Comparison of ENCODE assay signal across 16 cellular contexts in the genomic region with DNA sequence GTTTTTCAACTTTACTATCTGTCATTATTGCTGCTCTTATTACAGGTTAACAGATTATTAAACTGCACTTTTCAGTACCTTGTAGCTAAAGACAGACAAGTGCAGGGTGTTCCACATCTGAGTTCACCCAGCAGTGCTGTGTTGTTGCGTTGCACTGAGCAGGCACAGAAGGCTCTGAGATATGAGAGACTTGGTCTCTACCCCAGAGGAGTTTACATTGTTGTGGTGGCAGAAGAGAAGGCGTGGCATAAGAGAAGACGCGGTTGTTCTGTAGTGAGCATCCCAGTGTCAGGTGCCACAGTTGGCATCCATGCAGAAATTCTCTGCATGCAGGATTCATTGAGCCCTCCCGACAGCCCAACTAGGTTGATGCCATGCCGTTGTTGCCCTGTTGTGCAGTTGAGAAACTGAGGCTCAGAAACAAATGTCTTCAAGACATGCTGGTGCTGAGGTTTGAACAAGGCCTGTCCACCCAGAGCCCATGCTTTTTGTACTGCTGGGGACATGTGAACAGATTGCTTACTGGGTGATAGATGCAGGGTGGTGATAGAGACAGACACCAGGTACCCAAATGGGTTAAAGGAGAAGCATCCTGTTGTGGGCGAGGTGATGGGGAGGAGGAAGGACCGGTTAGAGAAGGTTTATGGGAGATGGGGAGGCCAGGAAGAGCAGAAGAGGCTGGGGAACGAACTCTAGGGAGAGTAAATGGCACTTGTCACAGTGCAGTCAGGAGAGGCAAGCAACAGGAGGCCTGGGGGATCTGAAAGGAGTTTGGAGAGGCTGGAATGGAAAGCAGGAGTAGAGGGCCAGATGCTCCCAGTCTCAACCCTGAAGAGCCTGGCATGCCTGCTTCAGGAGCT. TPM values are rescaled to one million over a fixed set of nuclear protein-coding genes. Genes with fewer than 3 reads are reported as not detected.
DNase-seq lines count a peak whose midpoint lies in the region; ATAC-seq and TF ChIP-seq lines count a peak whose summit lies in the region.
"Had no signal": no experiment of that assay in that cellular context is flagged by ENCODE, and none has a peak within 500 bp of the region (broad histone marks: within the 10 kb centered on the region; RNA-seq: fewer than 3 reads in every experiment).

No MANE protein-coding gene starts in this region.

- no peaks in the 10 kb centered on the region for H3K9me2 ChIP-seq in Loucy (replicated peaks; ENCODE audit: low read depth, low read length)

- peaks cover 0 to 3% (median 0%) of the 10 kb centered on the region in 5 experiments for H3K9me3 Mint-ChIP-seq in brain
- no peaks in the 10 kb centered on the region for H3K9me3 Mint-ChIP-seq in mesothelial cell of epicardium
- H3K9me3 Mint-ChIP-seq: CD4-positive, alpha-beta T cell; stimulated activated naive CD8-positive, alpha-beta T cell treated with anti-CD3 and anti-CD28 coated beads, Interleukin-15, Interleukin-2, amounts not matched to agents 100 ng/mL and 50 ng/mL, for 24 hours had no signal

- TF ChIP-seq CTCF in Loucy (conservative IDR thresholded peaks at IDR 0.05; ENCODE audit: low read length) (no peak), brain (conservative IDR thresholded peaks at IDR 0.05) (no peak), mesothelial cell of epicardium (IDR thresholded peaks at IDR 0.05; ENCODE audit: unreplicated experiment) (no peak)

- H3K27me3 Mint-ChIP-seq in brain = no peaks in the 10 kb centered on the region
- H3K27me3 Mint-ChIP-seq in mesothelial cell of epicardium (ENCODE audit: low read depth) = no peaks in the 10 kb centered on the region
- H3K27me3 Mint-ChIP-seq: CD4-positive, alpha-beta T cell; stimulated activated naive CD8-positive, alpha-beta T cell treated with anti-CD3 and anti-CD28 coated beads, Interleukin-15, Interleukin-2, amounts not matched to agents 100 ng/mL and 50 ng/mL, for 24 hours had no signal

- H3K4me3 Mint-ChIP-seq in brain (peak overlapping the region in 2 of 5 experiments; percentile 3 to 41), mesothelial cell of epicardium (no peak overlapping the region)
- H3K4me3 Mint-ChIP-seq: CD4-positive, alpha-beta T cell; stimulated activated naive CD8-positive, alpha-beta T cell treated with anti-CD3 and anti-CD28 coated beads, Interleukin-15, Interleukin-2, amounts not matched to agents 100 ng/mL and 50 ng/mL, for 24 hours had no signal

- ATAC-seq in HG03457 (IDR thresholded peaks at IDR 0.05; ENCODE audit: unreplicated experiment) = no peak
- ATAC-seq: left lobe of liver, PC-3 had no signal

- no peak for DNase-seq in mesothelial cell of epicardium (ENCODE audit: low spot score in 2 of 2, unreplicated experiment in 2 of 2)
- no peak for DNase-seq in GDM1 (lab: John Stamatoyannopoulos, UW)
- DNase-seq in NCI-H748 treated with DMSO at 0.1 percent for 48 hours (lab: John Stamatoyannopoulos, UW) = no peak
- DNase-seq: activated naive CD4-positive, alpha-beta T cell treated with anti-CD3 and anti-CD28 coated beads, Interleukin-2, amount 50 U/mL, for 16 hours; CD4-positive, alpha-beta T cell; PC-3; stimulated activated CD4-positive, alpha-beta T cell treated with anti-CD3 and anti-CD28 coated beads, Interleukin-4, amount 100 ng/mL, for 4 hours had no signal

- H3K4me1 Mint-ChIP-seq in brain (peaks cover 98% of the 10 kb centered on the region), mesothelial cell of epicardium (peaks cover 78% of the 10 kb centered on the region)

- H3K36me3 ChIP-seq in Loucy (ENCODE audit: insufficient read depth, low read length) (0 out of 2 replicates have a peak, but pooled peaks cover 3% of the 10 kb centered on the region), subcutaneous abdominal adipose tissue (ENCODE audit: control insufficient read depth in 5 of 5, insufficient read depth in 5 of 5, low read length in 5 of 5) (no peaks in the 10 kb centered on the region)

- H3K4me3 ChIP-seq in Loucy (ENCODE audit: low read length, poor library complexity, severe bottlenecking) (no peak overlapping the region), subcutaneous abdominal adipose tissue (ENCODE audit: low read depth in 1 of 5, low read length in 5 of 5) (no peak overlapping the region)

- H3K4me1 ChIP-seq in Loucy (ENCODE audit: insufficient read depth, low read length, poor library complexity, severe bottlenecking) = peaks cover 16% of the 10 kb centered on the region
- peaks cover 16 to 80% (median 77%) of the 10 kb centered on the region in 5 donors for H3K4me1 ChIP-seq in subcutaneous abdominal adipose tissue (ENCODE audit: control insufficient read depth in 5 of 5, insufficient read depth in 5 of 5, low read length in 5 of 5)

- H4K20me1 ChIP-seq in Loucy (ENCODE audit: insufficient read depth, low read length, poor library complexity, severe bottlenecking) = peaks cover 11% of the 10 kb centered on the region

- H3K9ac ChIP-seq in Loucy (ENCODE audit: low read depth, low read length, poor library complexity, severe bottlenecking) (no peak overlapping the region), subcutaneous abdominal adipose tissue (ENCODE audit: low read length in 5 of 5) (no peak overlapping the region)
- H3K9ac ChIP-seq: parathyroid adenoma had no signal

- peaks cover 79% of the 10 kb centered on the region for H3K79me2 ChIP-seq in Loucy (ENCODE audit: insufficient read depth, low read length)

- H3K27me3 ChIP-seq in Loucy (ENCODE audit: insufficient read depth, low read length, poor library complexity, severe bottlenecking) = no peaks in the 10 kb centered on the region
- no peaks in the 10 kb centered on the region for H3K27me3 ChIP-seq in subcutaneous abdominal adipose tissue (ENCODE audit: control insufficient read depth in 5 of 5, insufficient read depth in 4 of 5, low read length in 5 of 5)

- H3K27ac ChIP-seq in subcutaneous abdominal adipose tissue (ENCODE audit: low read depth, low read length) = peak overlapping the region; percentile 100
- H3K27ac ChIP-seq: parathyroid adenoma had no signal

- H3K27ac Mint-ChIP-seq in brain = peak overlapping the region; percentile 7 to 97 (median 80)
- H3K27ac Mint-ChIP-seq in mesothelial cell of epicardium = peak overlapping the region; percentile 88
- H3K27ac Mint-ChIP-seq: CD4-positive, alpha-beta T cell; stimulated activated naive CD8-positive, alpha-beta T cell treated with anti-CD3 and anti-CD28 coated beads, Interleukin-15, Interleukin-2, amounts not matched to agents 100 ng/mL and 50 ng/mL, for 24 hours had no signal

- H3F3A ChIP-seq in Loucy (ENCODE audit: low read depth) = no peaks in the 10 kb centered on the region

- H2AFZ ChIP-seq in Loucy (ENCODE audit: low read length) = no peak overlapping the region
- H2AFZ ChIP-seq: parathyroid adenoma had no signal

- peak overlapping the region; percentile 23 for H3K4me2 ChIP-seq in Loucy (ENCODE audit: low read depth, low read length, poor library complexity, severe bottlenecking)

- no peaks in the 10 kb centered on the region for H3K36me3 Mint-ChIP-seq in brain
- H3K36me3 Mint-ChIP-seq in mesothelial cell of epicardium = no peaks in the 10 kb centered on the region

- H3K9me3 ChIP-seq in Loucy (ENCODE audit: insufficient read depth, low read depth, low read length) (no peaks in the 10 kb centered on the region), subcutaneous abdominal adipose tissue (ENCODE audit: control insufficient read depth in 5 of 5, low read length in 5 of 5) (no peaks in the 10 kb centered on the region)

RNA-seq across cellular contexts. Expression of a gene that starts 8.2 kb away (rescaled TPM):
- 89.7 TPM for polyA plus RNA-seq in brain (ENCODE audit: insufficient read depth, low read depth, low replicate concordance)
- total RNA-seq in mesothelial cell of epicardium = 112 to 118 TPM (median 117 TPM) in 3 replicates

RNA-seq across cellular contexts. Expression of a gene that starts 53.3 kb away (rescaled TPM):
- not detected for polyA plus RNA-seq in brain (ENCODE audit: insufficient read depth, low read depth, low replicate concordance)
- not detected in 3 replicates for total RNA-seq in mesothelial cell of epicardium
- total RNA-seq: activated CD8-positive, alpha-beta memory T cell treated with anti-CD3 and anti-CD28 coated beads for 36 hours; CD4-positive, alpha-beta T cell; dermis microvascular lymphatic vessel endothelial cell; left lobe of liver; PC-3 had no signal
